Comparison of ENCODE assay signal across 8 cellular contexts in genomic region chr14:103522649-103523582, GRCh38. TPM values are rescaled to one million over a fixed set of nuclear protein-coding genes. Genes with fewer than 3 reads are reported as not detected.
DNase-seq lines count a peak whose midpoint lies in the region; ATAC-seq and TF ChIP-seq lines count a peak whose summit lies in the region.

CKB (minus strand) TSS chr14:103522830; CDS start chr14:103522493, 337 bp downstream.

- 3% methylated on average over 71 to 107 of the region's 107 CpGs for WGBS in heart right ventricle, 2 donors
- 1 to 4% (median 2%) methylated on average over 57 to 107 of the region's 107 CpGs for WGBS in ovary, 3 donors

- peak; percentile 48 for DNase-seq in stimulated activated CD4-positive, alpha-beta T cell treated with anti-CD3 and anti-CD28 coated beads, Interleukin-15, amount 100 ng/mL, for 24 hours
- DNase-seq in stimulated activated CD4-positive, alpha-beta T cell treated with anti-CD3 and anti-CD28 coated beads, Interleukin-4, amount 100 ng/mL, for 1 hour = no peak
- DNase-seq in NCI-H2196 (lab: John Stamatoyannopoulos, UW; ENCODE audit: unreplicated experiment) (peak; percentile 65), adipocyte (ENCODE audit: low read depth) (peak; percentile 82), heart right ventricle (peak; percentile 59 to 80), ovary (peak; percentile 75 to 88 (median 79)), foreskin keratinocyte (no peak)

- intact Hi-C loops in heart right ventricle (cut with DNase I) = no loop called here
- intact Hi-C loops in ovary (cut with DNase I) = no loop called here

- H3K9ac ChIP-seq in adipocyte (ENCODE audit: low read length) = peak within 1 kb of the TSS; percentile 82

- no peaks in the 10 kb centered on the region for H3K9me3 ChIP-seq in adipocyte (ENCODE audit: control insufficient read depth, low read length)
- no peaks in the 10 kb centered on the region for H3K9me3 ChIP-seq in heart right ventricle
- no peaks in the 10 kb centered on the region for H3K9me3 ChIP-seq in ovary

- TF ChIP-seq POLR2A in ovary (IDR thresholded peaks at IDR 0.05) = peak; percentile 69

- peaks cover 7% of the 10 kb centered on the region for H3K36me3 ChIP-seq in adipocyte (ENCODE audit: control insufficient read depth, insufficient read depth, low read length, severe bottlenecking)
- no peaks in the 10 kb centered on the region for H3K36me3 ChIP-seq in heart right ventricle
- H3K36me3 ChIP-seq in ovary = no peaks in the 10 kb centered on the region

- peak within 1 kb of the TSS; percentile 50 to 87 (median 74) for H3K27ac ChIP-seq in heart right ventricle
- peak within 1 kb of the TSS; percentile 11 to 66 for H3K27ac ChIP-seq in ovary
- H3K27ac ChIP-seq in foreskin keratinocyte = no peak within 1 kb of the TSS

- H3K4me3 ChIP-seq in adipocyte (ENCODE audit: low read length) = peak within 1 kb of the TSS; percentile 86
- H3K4me3 ChIP-seq in heart right ventricle = peak within 1 kb of the TSS; percentile 48 to 63 (median 60)
- peak within 1 kb of the TSS; percentile 61 for H3K4me3 ChIP-seq in ovary

- H3K27me3 ChIP-seq in adipocyte (replicated peaks; ENCODE audit: control insufficient read depth, insufficient read depth, low read length) = no peaks in the 10 kb centered on the region
- H3K27me3 ChIP-seq in heart right ventricle = peaks cover 0 to 42% (median 0%) of the 10 kb centered on the region in 7 donors
- H3K27me3 ChIP-seq in ovary = no peaks in the 10 kb centered on the region
- peaks cover 44% of the 10 kb centered on the region for H3K27me3 ChIP-seq in foreskin keratinocyte

- no peak for TF ChIP-seq CTCF in heart right ventricle (IDR thresholded peaks at IDR 0.05)
- TF ChIP-seq CTCF in ovary (IDR thresholded peaks at IDR 0.05) = no peak
- no peak for TF ChIP-seq CTCF in foreskin keratinocyte (conservative IDR thresholded peaks at IDR 0.05)

- ATAC-seq in heart right ventricle (peak in 6 of 8 donors; percentile 6 to 43 (median 24)), HG02884 (IDR thresholded peaks at IDR 0.05; ENCODE audit: unreplicated experiment) (no peak), foreskin keratinocyte (no peak)

- H3K4me1 ChIP-seq in adipocyte (ENCODE audit: control insufficient read depth, insufficient read depth, low read length) (peaks cover 40% of the 10 kb centered on the region), heart right ventricle (peaks cover 31 to 84% (median 69%) of the 10 kb centered on the region in 9 donors), ovary (ENCODE audit: insufficient read depth) (peaks cover 14% of the 10 kb centered on the region), foreskin keratinocyte (peaks cover 2% of the 10 kb centered on the region)

- TF ChIP-seq EP300 in ovary (IDR thresholded peaks at IDR 0.05) = no peak

RNA-seq across cellular contexts. Expression of gene CKB, which starts in this region (rescaled TPM):
- total RNA-seq in heart right ventricle (100 to 1,000 TPM; 273 to 896 (median 534) TPM), ovary (100 to 1,000 TPM in 6 of 7 donors, 10 to 100 TPM in 1; 79.4 to 284 (median 140) TPM), foreskin keratinocyte (1.8 and 4.1 TPM in 2 replicates)
- polyA plus RNA-seq in heart right ventricle (1,000 to 10,000 TPM in 1 of 2 donors, 100 to 1,000 TPM in 1; 717 to 1,062 TPM), ovary (100 to 1,000 TPM in 1 of 2 donors, 10 to 100 TPM in 1; 47.5 to 134 TPM), foreskin keratinocyte (4.4 and 7.1 TPM in 2 replicates)

Comparison
In these comparisons a context has a peak if more than half of its experiments do, and no peak if none do; other contexts are left out.
1. RNA of gene CKB (total RNA-seq): 273 to 896 TPM in heart right ventricle and 79.4 to 284 TPM in ovary; 1.8 to 4.1 TPM in foreskin keratinocyte; every median in the first group is over 10 times any median in the second.
2. DNase-seq: peak in stimulated activated CD4-positive, alpha-beta T cell treated with anti-CD3 and anti-CD28 coated beads, Interleukin-15, amount 100 ng/mL, for 24 hours (single experiment), NCI-H2196 (single experiment), adipocyte (single experiment), heart right ventricle (2 of 2) and ovary (5 of 5); none in stimulated activated CD4-positive, alpha-beta T cell treated with anti-CD3 and anti-CD28 coated beads, Interleukin-4, amount 100 ng/mL, for 1 hour (single experiment) and foreskin keratinocyte (0 of 2).
3. ATAC-seq: peak in heart right ventricle (6 of 8); none in HG02884 (single experiment) and foreskin keratinocyte (single experiment).
4. Peak in every context shown above with its lines, with median percentiles within 50 percentile points of each other: H3K4me3 ChIP-seq.